ENCODE assay signal across 8 cellular contexts in genomic region chr1:46166521-46167462, GRCh38. TPM values are rescaled to one million over a fixed set of nuclear protein-coding genes. Genes with fewer than 3 reads are reported as not detected.
A peak's percentile ranks its signal among the peaks of the same experiment; 100 is the strongest.
DNase-seq lines count a peak whose midpoint lies in the region; ATAC-seq and TF ChIP-seq lines count a peak whose summit lies in the region.

No MANE protein-coding gene starts in this region.

- peak; percentile 75 to 79 for ATAC-seq in activated T-cell treated with anti-CD3 and anti-CD28 coated beads, Interleukin-2, amount 50 U/mL, for 4 hours
- ATAC-seq in GM19467 (IDR thresholded peaks at IDR 0.05; ENCODE audit: unreplicated experiment) = no peak
- ATAC-seq in HG02973 (IDR thresholded peaks at IDR 0.05; ENCODE audit: unreplicated experiment) = no peak
- ATAC-seq in GM21529 (IDR thresholded peaks at IDR 0.05; ENCODE audit: unreplicated experiment) = no peak

- H3K4me3 ChIP-seq in A673 (ENCODE audit: low read depth, low read length, poor library complexity, severe bottlenecking) (peak overlapping the region; percentile 45), HFF-Myc (replicated peaks; ENCODE audit: low read depth, low read length) (peak overlapping the region; percentile 33), fibroblast of the aortic adventitia (ENCODE audit: low read depth, low read length) (peak overlapping the region; percentile 59), prostate gland (peak overlapping the region; percentile 31)

- no peaks in the 10 kb centered on the region for H3K36me3 ChIP-seq in A673 (ENCODE audit: insufficient read depth, low read length, poor library complexity, severe bottlenecking)
- no peaks in the 10 kb centered on the region for H3K36me3 ChIP-seq in prostate gland

- TF ChIP-seq CTCF in A673 (conservative IDR thresholded peaks at IDR 0.05; ENCODE audit: low read depth, low read length) (no peak), HFF-Myc (IDR thresholded peaks at IDR 0.05; ENCODE audit: low read depth, low read length, missing control alignments) (no peak), fibroblast of the aortic adventitia (IDR thresholded peaks at IDR 0.05; ENCODE audit: insufficient read depth, low read length) (no peak), prostate gland (IDR thresholded peaks at IDR 0.05) (no peak)

- H3K27me3 Mint-ChIP-seq in activated T-cell treated with anti-CD3 and anti-CD28 coated beads, Interleukin-2, amount 50 U/mL, for 4 hours (ENCODE audit: low read depth) = peaks cover 6% of the 10 kb centered on the region

- intact Hi-C loops in A673 (cut with micrococcal nuclease; ENCODE audit: unreplicated experiment) (no loop called here), prostate gland (cut with DNase I) (no loop called here)

- BruUV-seq in A673 (replicated peaks; lab: Mats Ljungman, UMichigan) = no TSS peak

- H3K27ac ChIP-seq in A673 (ENCODE audit: low read depth, low read length, poor library complexity, severe bottlenecking) (no peak overlapping the region), prostate gland (peak overlapping the region; percentile 41 to 44)

- H3K4me1 ChIP-seq in A673 (ENCODE audit: insufficient read depth, low read length, poor library complexity, severe bottlenecking) = no peaks in the 10 kb centered on the region
- H3K4me1 ChIP-seq in prostate gland (replicated peaks) = peaks cover under 1% of the 10 kb centered on the region

- 18% methylated on average over 47 of the region's 47 CpGs for WGBS in prostate gland

- no peaks in the 10 kb centered on the region for H3K9me3 Mint-ChIP-seq in activated T-cell treated with anti-CD3 and anti-CD28 coated beads, Interleukin-2, amount 50 U/mL, for 4 hours

- CTCF ChIA-PET in A673 (lab: Charles Lee) = no interaction called here

- no peaks in the 10 kb centered on the region for H3K36me3 Mint-ChIP-seq in activated T-cell treated with anti-CD3 and anti-CD28 coated beads, Interleukin-2, amount 50 U/mL, for 4 hours (ENCODE audit: insufficient read depth)

- peak overlapping the region; percentile 84 for H3K4me3 Mint-ChIP-seq in activated T-cell treated with anti-CD3 and anti-CD28 coated beads, Interleukin-2, amount 50 U/mL, for 4 hours

- POLR2A ChIA-PET in A673 (lab: Charles Lee; ENCODE audit: low non-redundant PET) = interaction anchor here (0.6 kb wide), 1 partner anchor 122 kb away, joined by 5 read pairs; no protein-coding TSS in a partner anchor

- DNase-seq in A673 (ENCODE audit: low spot score) (no peak), HFF-Myc (ENCODE audit: extremely low read depth, low read depth) (no peak), fibroblast of the aortic adventitia (ENCODE audit: low read depth) (no peak), prostate gland (ENCODE audit: low spot score) (no peak)
- peak; percentile 33 for DNase-seq in activated T-cell treated with anti-CD3 and anti-CD28 coated beads, Interleukin-2, amount 50 U/mL, for 4 hours

- H3K9me3 ChIP-seq in A673 (ENCODE audit: low read depth, low read length, poor library complexity, severe bottlenecking) (no peaks in the 10 kb centered on the region), prostate gland (no peaks in the 10 kb centered on the region)

- H3K27me3 ChIP-seq in A673 (replicated peaks; ENCODE audit: insufficient read depth, low read depth, low read length, poor library complexity) (no peaks in the 10 kb centered on the region), prostate gland (replicated peaks; ENCODE audit: insufficient read depth) (no peaks in the 10 kb centered on the region)

- peaks cover 18% of the 10 kb centered on the region for H3K4me1 Mint-ChIP-seq in activated T-cell treated with anti-CD3 and anti-CD28 coated beads, Interleukin-2, amount 50 U/mL, for 4 hours (ENCODE audit: low read depth)

- no peak for TF ChIP-seq POLR2A in prostate gland (IDR thresholded peaks at IDR 0.05)

RNA-seq across cellular contexts. Expression of gene TSPAN1, which starts 8.1 kb away (rescaled TPM):
- not detected in 2 replicates for total RNA-seq in A673 (2021)
- under 1 TPM; 0.23 to 0.37 (median 0.24) TPM for total RNA-seq in activated T-cell treated with anti-CD3 and anti-CD28 coated beads, Interleukin-2, amount 50 U/mL, for 4 hours
- 0.81 TPM in 1 of 2 replicates, not detected in the other for total RNA-seq in fibroblast of the aortic adventitia (ENCODE audit: low replicate concordance)
- total RNA-seq in prostate gland = 100 to 1,000 TPM in 1 of 2 donors, 10 to 100 TPM in 1; 77.2 to 322 TPM

RNA-seq across cellular contexts. Expression of gene P3R3URF, which starts 9.5 kb away (rescaled TPM):
- total RNA-seq in A673 (2021) (not detected in 2 replicates), fibroblast of the aortic adventitia (ENCODE audit: low replicate concordance) (not detected in 2 replicates), prostate gland (not detected)
- total RNA-seq in activated T-cell treated with anti-CD3 and anti-CD28 coated beads, Interleukin-2, amount 50 U/mL, for 4 hours = not detected

RNA-seq across cellular contexts. Expression of gene POMGNT1, which starts 31.4 kb away (rescaled TPM):
- total RNA-seq in A673 (2021) (71.0 and 90.9 TPM in 2 replicates), fibroblast of the aortic adventitia (ENCODE audit: low replicate concordance) (5.6 and 43.2 TPM in 2 replicates), prostate gland (100 to 1,000 TPM; 106 to 120 TPM)
- 10 to 100 TPM; 60.5 to 73.5 (median 73.0) TPM for total RNA-seq in activated T-cell treated with anti-CD3 and anti-CD28 coated beads, Interleukin-2, amount 50 U/mL, for 4 hours

RNA-seq across cellular contexts. Expression of gene PIK3R3, which starts 34.4 kb away (rescaled TPM):
- total RNA-seq in A673 (2021) = 30.0 and 30.2 TPM in 2 replicates
- total RNA-seq in activated T-cell treated with anti-CD3 and anti-CD28 coated beads, Interleukin-2, amount 50 U/mL, for 4 hours = 1 to 10 TPM; 1.3 to 1.7 (median 1.6) TPM
- total RNA-seq in fibroblast of the aortic adventitia (ENCODE audit: low replicate concordance) = 5.0 and 6.1 TPM in 2 replicates
- 10 to 100 TPM in 1 of 2 donors, 1 to 10 TPM in 1; 9.1 to 26.5 TPM for total RNA-seq in prostate gland

RNA-seq across cellular contexts. Expression of gene LURAP1, which starts 36.3 kb away (rescaled TPM):
- total RNA-seq in A673 (2021) = 1.1 and 1.5 TPM in 2 replicates
- not detected for total RNA-seq in activated T-cell treated with anti-CD3 and anti-CD28 coated beads, Interleukin-2, amount 50 U/mL, for 4 hours
- total RNA-seq in fibroblast of the aortic adventitia (ENCODE audit: low replicate concordance) = 3.4 and 6.5 TPM in 2 replicates
- total RNA-seq in prostate gland = 10 to 100 TPM; 12.7 to 17.5 TPM

Comparison
In these comparisons a context has a peak if more than half of its experiments do, and no peak if none do; other contexts are left out.
1. ATAC-seq: peak in activated T-cell treated with anti-CD3 and anti-CD28 coated beads, Interleukin-2, amount 50 U/mL, for 4 hours (2 of 2); none in GM19467 (single experiment), HG02973 (single experiment) and GM21529 (single experiment).
2. RNA of gene TSPAN1, which starts 8.1 kb away (total RNA-seq): 77.2 to 322 TPM in prostate gland; 0.81 TPM in fibroblast of the aortic adventitia, 0.23 to 0.37 TPM in activated T-cell treated with anti-CD3 and anti-CD28 coated beads, Interleukin-2, amount 50 U/mL, for 4 hours and not detected in A673; every median in the first group is over 10 times any median in the second.
3. Peak in every context shown above with its lines, with median percentiles within 50 percentile points of each other: H3K4me3 ChIP-seq.